In genomic region chr12:1798734-1799067, GRCh38 we compare ENCODE assay signal across 30 cellular contexts. TPM values are rescaled to one million over a fixed set of nuclear protein-coding genes. Genes with fewer than 3 reads are reported as not detected.
DNase-seq lines count a peak whose midpoint lies in the region; ATAC-seq, FAIRE-seq and TF ChIP-seq lines count a peak whose summit lies in the region.
"Had no signal": no experiment of that assay in that cellular context is flagged by ENCODE, and none has a peak within 500 bp of the region (broad histone marks: within the 10 kb centered on the region; RNA-seq: fewer than 3 reads in every experiment).

No MANE protein-coding gene starts in this region.

- intact Hi-C loops in right lobe of liver (cut with DNase I) (loop anchor here in 1 of 2 donors (5.0 to 10.0 kb wide), 3 partner anchors 139 to 484 kb away; no protein-coding TSS in a partner anchor), HepG2 (cut with micrococcal nuclease; ENCODE audit: unreplicated experiment) (loop anchor here (5.0 kb wide), 1 partner anchor 239 kb away; no protein-coding TSS in a partner anchor), mammary epithelial cell (cut with micrococcal nuclease) (no loop called here)

- peak overlapping the region in 1 of 10 donors; percentile 0 for H3K4me3 Mint-ChIP-seq in naive thymus-derived CD8-positive, alpha-beta T cell

- POLR2A ChIA-PET in HepG2 (lab: Yijun Ruan, JAX): no interaction called here
- POLR2A ChIA-PET in naive thymus-derived CD8-positive, alpha-beta T cell (lab: Charles Lee): interaction anchor here (4.5 kb wide), 1 partner anchor 137 kb away, joined by 13 read pairs; no protein-coding TSS in a partner anchor

- H3K4me1 ChIP-seq in right lobe of liver (peaks cover 0 to 11% (median 0%) of the 10 kb centered on the region in 4 donors), HepG2 (ENCODE audit: insufficient read depth, low read length) (peaks cover 8% of the 10 kb centered on the region; the same call in 1 of the 2 replicates), RWPE2 (ENCODE audit: insufficient read depth, poor library complexity, severe bottlenecking) (no peaks in the 10 kb centered on the region), mammary epithelial cell (ENCODE audit: insufficient read depth, low read length) (peaks cover 14% of the 10 kb centered on the region)
- H3K4me1 ChIP-seq: foreskin keratinocyte had no signal

- H3K27ac ChIP-seq in right lobe of liver (no peak overlapping the region), HepG2 (ENCODE audit: extremely low read length, insufficient read depth, low read length) (no peak overlapping the region), RWPE2 (ENCODE audit: poor library complexity, severe bottlenecking) (no peak overlapping the region), mammary epithelial cell (ENCODE audit: insufficient read depth, low read depth, low read length) (no peak overlapping the region)
- H3K27ac ChIP-seq: foreskin keratinocyte, KMS-11, SJCRH30 had no signal

- CTCF ChIA-PET in HepG2 (lab: Yijun Ruan, JAX; ENCODE audit: low intra/inter-chr PET ratio, low total read pairs) (no interaction called here), mammary epithelial cell (lab: Charles Lee; ENCODE audit: low non-redundant PET) (no interaction called here)

- no peaks in the 10 kb centered on the region for H4K20me1 ChIP-seq in HepG2 (ENCODE audit: insufficient read depth, low read length)
- H4K20me1 ChIP-seq in mammary epithelial cell (ENCODE audit: insufficient read depth, low read length): no peaks in the 10 kb centered on the region

- no peaks in the 10 kb centered on the region for H3K27me3 Mint-ChIP-seq in naive thymus-derived CD8-positive, alpha-beta T cell

- TF ChIP-seq CTCF in right lobe of liver (IDR thresholded peaks at IDR 0.05): no peak
- TF ChIP-seq CTCF in HepG2 (CRISPR knock-in tag; IDR thresholded peaks at IDR 0.05): no peak
- TF ChIP-seq CTCF in RWPE2 (IDR thresholded peaks at IDR 0.05; ENCODE audit: poor library complexity, severe bottlenecking): no peak
- TF ChIP-seq CTCF in mammary epithelial cell (conservative IDR thresholded peaks at IDR 0.05 in 1 of 2, IDR thresholded peaks at IDR 0.05 in 1 of 2; ENCODE audit: extremely low read depth in 1 of 2, insufficient read depth in 1 of 2, low read depth in 1 of 2, low read length in 2 of 2): no peak

- H3K4me3 ChIP-seq in right lobe of liver (no peak overlapping the region), HepG2 (replicated peaks in 1 of 3; ENCODE audit: insufficient read depth in 1 of 3, low read depth in 2 of 3, low read length in 3 of 3) (no peak overlapping the region), RWPE2 (ENCODE audit: severe bottlenecking) (no peak overlapping the region), mammary epithelial cell (replicated peaks in 1 of 3; ENCODE audit: insufficient read depth in 1 of 3, low read depth in 2 of 3, low read length in 3 of 3) (no peak overlapping the region)
- H3K4me3 ChIP-seq: esophagus muscularis mucosa, heart left ventricle, lower lobe of right lung, SJCRH30, skin epidermis had no signal

- TF ChIP-seq EP300 in HepG2 (IDR thresholded peaks at IDR 0.05; ENCODE audit: low read depth in 2 of 2, low read length in 2 of 2) (no peak), HepG2 (CRISPR knock-in tag; IDR thresholded peaks at IDR 0.05; ENCODE audit: borderline replicate concordance) (no peak)

- H3K36me3 Mint-ChIP-seq in naive thymus-derived CD8-positive, alpha-beta T cell: no peaks in the 10 kb centered on the region
- H3K36me3 Mint-ChIP-seq: activated naive CD4-positive, alpha-beta T cell treated with anti-CD3 and anti-CD28 coated beads, Interleukin-2, amount 10 ng/mL, durations not matched to agents 7 days and 5 days had no signal

- TF ChIP-seq RAD21 in HepG2 (CRISPR knock-in tag; IDR thresholded peaks at IDR 0.05): no peak

- H3K27me3 ChIP-seq in right lobe of liver (no peaks in the 10 kb centered on the region), HepG2 (ENCODE audit: control insufficient read depth in 1 of 2, insufficient read depth in 2 of 2, low read length in 2 of 2) (no peaks in the 10 kb centered on the region), RWPE2 (ENCODE audit: insufficient read depth, poor library complexity, severe bottlenecking) (no peaks in the 10 kb centered on the region), mammary epithelial cell (ENCODE audit: insufficient read depth, low read length) (no peaks in the 10 kb centered on the region)
- H3K27me3 ChIP-seq: esophagus muscularis mucosa, foreskin keratinocyte, heart left ventricle, SJCRH30 had no signal

- no peaks in the 10 kb centered on the region for H3K79me2 ChIP-seq in HepG2 (ENCODE audit: insufficient read depth, low read length)
- no peaks in the 10 kb centered on the region for H3K79me2 ChIP-seq in mammary epithelial cell (ENCODE audit: insufficient read depth, low read length)

- H2AFZ ChIP-seq in HepG2 (ENCODE audit: low read length) (no peak overlapping the region), mammary epithelial cell (ENCODE audit: low read depth, low read length) (no peak overlapping the region)

- no peaks in the 10 kb centered on the region for H3K9me3 ChIP-seq in right lobe of liver
- no peaks in the 10 kb centered on the region for H3K9me3 ChIP-seq in HepG2 (ENCODE audit: low read length)
- H3K9me3 ChIP-seq in RWPE2 (ENCODE audit: severe bottlenecking): no peaks in the 10 kb centered on the region
- H3K9me3 ChIP-seq in mammary epithelial cell (replicated peaks; ENCODE audit: insufficient read depth, low read length): no peaks in the 10 kb centered on the region
- H3K9me3 ChIP-seq: esophagus muscularis mucosa, heart left ventricle, lower lobe of right lung, SJCRH30 had no signal

- no peak for ATAC-seq in right lobe of liver
- no peak for ATAC-seq in HepG2
- no peak for ATAC-seq in RWPE2 (ENCODE audit: low read depth)
- no peak for ATAC-seq in naive thymus-derived CD8-positive, alpha-beta T cell
- ATAC-seq: foreskin keratinocyte, heart left ventricle, lower lobe of right lung had no signal

- no peaks in the 10 kb centered on the region for H3K9me3 Mint-ChIP-seq in naive thymus-derived CD8-positive, alpha-beta T cell
- H3K9me3 Mint-ChIP-seq: activated naive CD4-positive, alpha-beta T cell treated with anti-CD3 and anti-CD28 coated beads, Interleukin-2, amount 10 ng/mL, durations not matched to agents 7 days and 5 days had no signal

- no peak for TF ChIP-seq POLR2A in right lobe of liver (IDR thresholded peaks at IDR 0.05)
- TF ChIP-seq POLR2A in HepG2 (IDR thresholded peaks at IDR 0.05; ENCODE audit: insufficient read depth in 1 of 2, low read depth in 2 of 2, low read length in 2 of 2): no peak

- no TSS peak for BruUV-seq in HepG2 (replicated peaks; lab: Mats Ljungman, UMichigan)
- BruUV-seq in mammary epithelial cell (replicated peaks; lab: Mats Ljungman, UMichigan): no TSS peak

- dilution Hi-C loops in mammary epithelial cell (cut with HindIII; ENCODE audit: low sequenced_read_pairs): loop anchor here (25.0 kb wide), 1 partner anchor 136 kb away; no protein-coding TSS in a partner anchor

- peaks cover 6 to 13% (median 8%) of the 10 kb centered on the region in 4 donors for H3K4me1 Mint-ChIP-seq in naive thymus-derived CD8-positive, alpha-beta T cell

- H3K4me2 ChIP-seq in HepG2 (ENCODE audit: low read depth, low read length) (no peak overlapping the region), mammary epithelial cell (ENCODE audit: insufficient read depth, low read depth, low read length) (no peak overlapping the region)
- H3K4me2 ChIP-seq: KMS-11 had no signal

- in situ Hi-C loops in HepG2 (cut with HindIII; ENCODE audit: extremely low pct_ligation_motif_present, low pct_unique_long_range_greater_than_20kb): no loop called here
- in situ Hi-C loops in mammary epithelial cell (cut with MboI; ENCODE audit: low sequenced_read_pairs in 2 of 2): loop anchor here in 1 of 2 donors (10.0 kb wide), 1 partner anchor 136 kb away; no protein-coding TSS in a partner anchor

- no peak for FAIRE-seq in HepG2 (lab: Jason Lieb, UNC)
- FAIRE-seq: RCC 7860, TTC549 had no signal

- peak overlapping the region in 6 of 10 donors; percentile 47 to 93 (median 68) for H3K27ac Mint-ChIP-seq in naive thymus-derived CD8-positive, alpha-beta T cell
- H3K27ac Mint-ChIP-seq: activated naive CD4-positive, alpha-beta T cell treated with anti-CD3 and anti-CD28 coated beads, Interleukin-2, amount 10 ng/mL, durations not matched to agents 7 days and 5 days had no signal

- WGBS in right lobe of liver (ENCODE audit: insufficient coverage, low coverage, low lambda C conversion rate, missing lambda C conversion rate): 83% methylated on average over 1 of the region's 5 CpGs
- WGBS in HepG2 (ENCODE audit: low lambda C conversion rate): 94% methylated on average over 5 of the region's 5 CpGs
- 100% methylated on average over 3 of the region's 5 CpGs for WGBS in mammary epithelial cell (ENCODE audit: low coverage, missing lambda C conversion rate)

- DNase-seq in right lobe of liver (peak in 2 of 3 donors; percentile 40), HepG2 (ENCODE audit: low spot score) (no peak), RWPE2 (ENCODE audit: low spot score) (peak; percentile 75), cerebellum (ENCODE audit: low spot score) (no peak), HK-2 (ENCODE audit: unreplicated experiment) (no peak), mammary epithelial cell (no peak)
- DNase-seq in naive thymus-derived CD8-positive, alpha-beta T cell: peak in 1 of 10 donors; percentile 41
- DNase-seq: activated CD4-positive, CD25-positive, alpha-beta regulatory T cell treated with anti-CD3 and anti-CD28 coated beads, Interleukin-2, amount 50 U/mL, for 72 hours; activated naive CD4-positive, alpha-beta T cell treated with anti-CD3 and anti-CD28 coated beads, Interleukin-2, amount 10 ng/mL, durations not matched to agents 7 days and 5 days; C1 segment of cervical spinal cord; dermis blood vessel endothelial cell; DND-41; foreskin keratinocyte; NCI-H1417; NCI-H2029 treated with DMSO at 0.1 percent for 48 hours; NCI-H69; SJCRH30; trophoblast cell had no signal

- H3K36me3 ChIP-seq in right lobe of liver: no peaks in the 10 kb centered on the region
- H3K36me3 ChIP-seq in HepG2 (replicated peaks in 1 of 2; ENCODE audit: control insufficient read depth in 1 of 2, insufficient read depth in 2 of 2, low read length in 2 of 2): peaks cover 0 to 3% of the 10 kb centered on the region in 2 experiments; a peak in 2 of 5 replicates
- H3K36me3 ChIP-seq in RWPE2 (ENCODE audit: low read depth): no peaks in the 10 kb centered on the region
- no peaks in the 10 kb centered on the region for H3K36me3 ChIP-seq in mammary epithelial cell (ENCODE audit: insufficient read depth, low read length)
- H3K36me3 ChIP-seq: esophagus muscularis mucosa, heart left ventricle, lower lobe of right lung, SJCRH30 had no signal

- no peak overlapping the region for H3K9ac ChIP-seq in HepG2 (ENCODE audit: insufficient read depth, low read depth, low read length)
- H3K9ac ChIP-seq in mammary epithelial cell (ENCODE audit: insufficient read depth, low read length): no peak overlapping the region
- H3K9ac ChIP-seq: KMS-11 had no signal

RNA-seq across cellular contexts. Expression of gene LRTM2, which starts 21.7 kb away (rescaled TPM):
- total RNA-seq in right lobe of liver: not detected
- not detected in 2 replicates for total RNA-seq in HepG2 (2016; rRNA removed; fragmentation: Illumina TruSeq; extraction: Trizol)
- not detected in 2 replicates for total RNA-seq in HepG2 (2016; cell fraction: cytosol; rRNA removed; fragmentation: Illumina TruSeq; extraction: Trizol; ENCODE audit: low read depth)
- not detected in 2 replicates for total RNA-seq in HepG2 (2016; cell fraction: insoluble cytoplasmic fraction; rRNA removed; fragmentation: Illumina TruSeq; extraction: Trizol)
- total RNA-seq in HepG2 (2016; cell fraction: membrane; rRNA removed; fragmentation: Illumina TruSeq; extraction: Trizol): not detected in 2 replicates
- total RNA-seq in HepG2 (2016; cell fraction: nucleus; rRNA removed; fragmentation: Illumina TruSeq; extraction: Trizol): not detected in 2 replicates
- 0.09 and 0.17 TPM in 2 replicates for polyA plus RNA-seq in HepG2 (2011; rRNA removed)
- polyA plus RNA-seq in HepG2 (2011; cell fraction: cytosol; rRNA removed): 0.09 TPM in 2 replicates
- 0.39 and 0.76 TPM in 2 replicates for polyA plus RNA-seq in HepG2 (2011; cell fraction: nucleus; rRNA removed)
- polyA plus RNA-seq in HepG2 (2012): 0.16 and 0.17 TPM in 2 replicates
- not detected in 2 replicates for polyA plus RNA-seq in HepG2 (2016; cell fraction: cytosol; fragmentation: Illumina TruSeq; extraction: Trizol; ENCODE audit: low read depth)
- not detected in 2 replicates for polyA plus RNA-seq in HepG2 (2016; cell fraction: insoluble cytoplasmic fraction; fragmentation: Illumina TruSeq; extraction: Trizol; ENCODE audit: low read depth)
- polyA plus RNA-seq in HepG2 (2016; cell fraction: membrane; fragmentation: Illumina TruSeq; extraction: Trizol; ENCODE audit: low read depth): not detected in 2 replicates
- polyA plus RNA-seq in HepG2 (2016; cell fraction: nucleus; fragmentation: Illumina TruSeq; extraction: Trizol; ENCODE audit: insufficient read depth, low read depth): not detected in 2 replicates
- 0.40 TPM in 1 of 2 replicates, not detected in the other for polyA minus RNA-seq in HepG2 (2011; rRNA and poly(A)+ RNA removed; ENCODE audit: low replicate concordance)
- not detected in 2 replicates for polyA minus RNA-seq in HepG2 (2011; cell fraction: cytosol; rRNA and poly(A)+ RNA removed)
- not detected in 2 replicates for polyA minus RNA-seq in HepG2 (2011; cell fraction: nucleus; rRNA and poly(A)+ RNA removed)
- total RNA-seq in naive thymus-derived CD8-positive, alpha-beta T cell: under 1 TPM in 1 of 2 experiments, not detected in 1; 0.13 TPM
- polyA plus RNA-seq in naive thymus-derived CD8-positive, alpha-beta T cell: not detected
- 3.5 TPM for total RNA-seq in cerebellum
- not detected for total RNA-seq in mammary epithelial cell
- polyA plus RNA-seq in mammary epithelial cell: not detected
- not detected for polyA minus RNA-seq in mammary epithelial cell
- total RNA-seq: aorta; dermis blood vessel endothelial cell; foreskin keratinocyte; heart left ventricle; kidney epithelial cell; lower lobe of right lung; mucosa of gallbladder; SJCRH30; T-helper 1 cell treated with Interleukin-12 subunit alpha and Interleukin-12 subunit beta and Interleukin-4 antibody, amounts not matched to agents 30 ng/mL and 1 ng/mL, for 36 hours had no signal
- polyA plus RNA-seq: AG04450, aorta, foreskin keratinocyte, heart left ventricle had no signal

Comparison
In these comparisons a context has a peak if more than half of its experiments do, and no peak if none do; other contexts are left out.
1. DNase-seq: peak in right lobe of liver (2 of 3) and RWPE2 (single experiment); none in HepG2 (single experiment), cerebellum (single experiment), HK-2 (single experiment) and mammary epithelial cell (single experiment).